8 cellular contexts compared by ENCODE assay signal in the genomic region with DNA sequence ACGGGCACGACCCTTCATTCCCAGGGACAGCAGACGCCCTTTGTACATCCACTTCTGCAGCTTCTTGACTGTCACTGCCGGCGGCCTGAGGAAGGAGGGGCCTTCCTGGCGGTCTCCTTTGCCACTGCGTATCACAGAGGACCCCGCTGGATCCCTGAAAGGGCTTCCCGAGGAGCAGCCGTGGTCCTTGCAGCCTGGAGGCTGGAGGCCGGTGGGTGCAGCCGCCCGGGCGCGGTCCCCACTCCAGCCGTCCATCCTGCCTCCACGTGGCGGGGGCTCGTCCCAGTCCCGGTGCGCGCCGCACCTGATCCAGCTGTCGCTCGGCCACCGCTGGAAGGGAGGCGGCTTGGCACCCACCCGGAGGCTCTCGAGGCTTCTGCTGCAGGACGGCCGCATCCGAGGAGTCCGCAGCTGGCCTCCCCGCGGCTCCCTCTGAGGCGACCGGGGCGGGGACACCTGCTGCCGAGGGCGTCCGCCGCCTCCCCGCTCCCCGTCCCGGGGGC.
DNase-seq lines count a peak whose midpoint lies in the region; ATAC-seq and TF ChIP-seq lines count a peak whose summit lies in the region.

No MANE protein-coding gene starts in this region.

- H3K4me2 ChIP-seq in parathyroid adenoma (ENCODE audit: low read length): peak overlapping the region; percentile 95

- peak; percentile 39 for ATAC-seq in HG02588 (IDR thresholded peaks at IDR 0.05; ENCODE audit: unreplicated experiment)

- TF ChIP-seq CTCF in parathyroid adenoma (IDR thresholded peaks at IDR 0.05): no peak

- no peak overlapping the region for H3K9ac ChIP-seq in parathyroid adenoma

- H3K36me3 ChIP-seq in parathyroid adenoma (ENCODE audit: control insufficient read depth, insufficient read depth, low read length): no peaks in the 10 kb centered on the region

- no peaks in the 10 kb centered on the region for H3K27me3 ChIP-seq in parathyroid adenoma (ENCODE audit: control insufficient read depth, insufficient read depth, low read length)

- H3K4me3 ChIP-seq in parathyroid adenoma (ENCODE audit: low read depth, low read length): peak overlapping the region; percentile 93

- peak; percentile 90 for DNase-seq in DMS53 (lab: John Stamatoyannopoulos, UW)
- no peak for DNase-seq in DMS53 treated with DMSO at 0.1 percent for 48 hours (lab: John Stamatoyannopoulos, UW; ENCODE audit: unreplicated experiment)
- DNase-seq in NCI-H1105 (lab: John Stamatoyannopoulos, UW): peak; percentile 39
- peak; percentile 34 for DNase-seq in activated T-cell treated with anti-CD3 and anti-CD28 coated beads for 48 hours (ENCODE audit: low read depth)
- DNase-seq in glomerular visceral epithelial cell (ENCODE audit: extremely low spot score): peak; percentile 25
- DNase-seq in NCI-H1436 treated with DMSO at 0.1 percent for 48 hours (lab: John Stamatoyannopoulos, UW): no peak

- no peaks in the 10 kb centered on the region for H3K4me1 ChIP-seq in parathyroid adenoma

- peak overlapping the region; percentile 97 for H2AFZ ChIP-seq in parathyroid adenoma

- no peaks in the 10 kb centered on the region for H3K9me3 ChIP-seq in parathyroid adenoma (ENCODE audit: control insufficient read depth, low read length)

- no peaks in the 10 kb centered on the region for H3K79me2 ChIP-seq in parathyroid adenoma

- H3K27ac ChIP-seq in parathyroid adenoma: peak overlapping the region; percentile 90

Comparison
In these comparisons a context has a peak if more than half of its experiments do, and no peak if none do; other contexts are left out.
1. DNase-seq: peak in DMS53 (single experiment), NCI-H1105 (single experiment), activated T-cell treated with anti-CD3 and anti-CD28 coated beads for 48 hours (single experiment) and glomerular visceral epithelial cell (single experiment); none in DMS53 treated with DMSO at 0.1 percent for 48 hours (single experiment) and NCI-H1436 treated with DMSO at 0.1 percent for 48 hours (single experiment).